Comparison of ENCODE assay signal across 8 cellular contexts in genomic region chr4:22514001-22514400, GRCh38. TPM values are rescaled to one million over a fixed set of nuclear protein-coding genes. Genes with fewer than 3 reads are reported as not detected.
DNase-seq lines count a peak whose midpoint lies in the region; ATAC-seq and TF ChIP-seq lines count a peak whose summit lies in the region.

No MANE protein-coding gene starts in this region.

- intact Hi-C loops in left cardiac atrium (cut with DNase I): no loop called here

- H3K4me1 ChIP-seq in cardiac muscle cell (ENCODE audit: low read depth): peaks cover 7% of the 10 kb centered on the region
- peaks cover 19% of the 10 kb centered on the region for H3K4me1 ChIP-seq in suprapubic skin

- H3K9me3 Mint-ChIP-seq in activated naive CD8-positive, alpha-beta T cell treated with anti-CD3 and anti-CD28 coated beads, Interleukin-2, amount 10 ng/mL, durations not matched to agents 7 days and 5 days: no peaks in the 10 kb centered on the region

- H3K36me3 ChIP-seq in cardiac muscle cell: no peaks in the 10 kb centered on the region
- H3K36me3 ChIP-seq in suprapubic skin: no peaks in the 10 kb centered on the region

- H3K27ac ChIP-seq in cardiac muscle cell: no peak overlapping the region
- no peak overlapping the region for H3K27ac ChIP-seq in suprapubic skin

- POLR2A ChIA-PET in activated naive CD8-positive, alpha-beta T cell treated with anti-CD3 and anti-CD28 coated beads, Interleukin-2, amount 10 ng/mL, durations not matched to agents 7 days and 5 days (lab: Charles Lee): no interaction called here

- H3K4me3 Mint-ChIP-seq in activated naive CD8-positive, alpha-beta T cell treated with anti-CD3 and anti-CD28 coated beads, Interleukin-2, amount 10 ng/mL, durations not matched to agents 7 days and 5 days: peak overlapping the region; percentile 94
- H3K4me3 Mint-ChIP-seq in T-helper 17 cell: no peak overlapping the region

- H3K27ac Mint-ChIP-seq in activated naive CD8-positive, alpha-beta T cell treated with anti-CD3 and anti-CD28 coated beads, Interleukin-2, amount 10 ng/mL, durations not matched to agents 7 days and 5 days: no peak overlapping the region
- H3K27ac Mint-ChIP-seq in T-helper 17 cell: no peak overlapping the region

- H3K36me3 Mint-ChIP-seq in activated naive CD8-positive, alpha-beta T cell treated with anti-CD3 and anti-CD28 coated beads, Interleukin-2, amount 10 ng/mL, durations not matched to agents 7 days and 5 days: peaks cover 2% of the 10 kb centered on the region
- peaks cover 2% of the 10 kb centered on the region for H3K36me3 Mint-ChIP-seq in T-helper 17 cell (ENCODE audit: low read depth)

- TF ChIP-seq EP300 in suprapubic skin (IDR thresholded peaks at IDR 0.05): no peak

- DNase-seq in cardiac muscle cell (ENCODE audit: low read depth in 1 of 2, low spot score in 1 of 2) (peak in 1 of 2 donors; percentile 36), left cardiac atrium (no peak), suprapubic skin (ENCODE audit: low spot score in 2 of 2) (no peak), amygdala (lab: John Stamatoyannopoulos, UW) (no peak), T-helper 17 cell (no peak)
- no peak for DNase-seq in activated naive CD8-positive, alpha-beta T cell treated with anti-CD3 and anti-CD28 coated beads, Interleukin-2, amount 10 ng/mL, durations not matched to agents 7 days and 5 days

- no peak for TF ChIP-seq POLR2A in suprapubic skin (IDR thresholded peaks at IDR 0.05)

- TF ChIP-seq CTCF in cardiac muscle cell (IDR thresholded peaks at IDR 0.05; ENCODE audit: low read depth, low read length) (no peak), suprapubic skin (IDR thresholded peaks at IDR 0.05) (no peak)

- H3K4me3 ChIP-seq in cardiac muscle cell (peak overlapping the region; percentile 61), iPS-18c (ENCODE audit: insufficient read depth, low read depth, low read length) (peak overlapping the region; percentile 72), suprapubic skin (peak overlapping the region; percentile 65)

- H3K9me3 ChIP-seq in cardiac muscle cell (ENCODE audit: low read depth): no peaks in the 10 kb centered on the region
- H3K9me3 ChIP-seq in iPS-18c (ENCODE audit: control insufficient read depth, insufficient read depth, low read length): no peaks in the 10 kb centered on the region
- no peaks in the 10 kb centered on the region for H3K9me3 ChIP-seq in suprapubic skin
- H3K9me3 ChIP-seq in T-helper 17 cell (ENCODE audit: control insufficient read depth, low read length, poor library complexity, severe bottlenecking): no peaks in the 10 kb centered on the region

- ATAC-seq in left cardiac atrium (no peak), HG03571 (IDR thresholded peaks at IDR 0.05; ENCODE audit: unreplicated experiment) (no peak), T-helper 17 cell (no peak)
- no peak for ATAC-seq in activated naive CD8-positive, alpha-beta T cell treated with anti-CD3 and anti-CD28 coated beads, Interleukin-2, amount 10 ng/mL, durations not matched to agents 7 days and 5 days (ENCODE audit: low read depth)

- 55% methylated on average over 6 of the region's 6 CpGs for WGBS in suprapubic skin

- peaks cover 14% of the 10 kb centered on the region for H3K4me1 Mint-ChIP-seq in activated naive CD8-positive, alpha-beta T cell treated with anti-CD3 and anti-CD28 coated beads, Interleukin-2, amount 10 ng/mL, durations not matched to agents 7 days and 5 days
- peaks cover 2% of the 10 kb centered on the region for H3K4me1 Mint-ChIP-seq in T-helper 17 cell

- peaks cover 19% of the 10 kb centered on the region for H3K27me3 Mint-ChIP-seq in activated naive CD8-positive, alpha-beta T cell treated with anti-CD3 and anti-CD28 coated beads, Interleukin-2, amount 10 ng/mL, durations not matched to agents 7 days and 5 days
- peaks cover 27% of the 10 kb centered on the region for H3K27me3 Mint-ChIP-seq in T-helper 17 cell

- no peaks in the 10 kb centered on the region for H3K27me3 ChIP-seq in cardiac muscle cell
- H3K27me3 ChIP-seq in suprapubic skin: no peaks in the 10 kb centered on the region

RNA-seq across cellular contexts. Expression of gene ADGRA3, which starts 1.9 kb away (rescaled TPM):
- total RNA-seq in cardiac muscle cell (32.2 and 41.1 TPM in 2 replicates), left cardiac atrium (10 to 100 TPM; 19.3 to 28.0 TPM), suprapubic skin (10 to 100 TPM; 10.4 to 32.2 (median 19.8) TPM), T-helper 17 cell (under 1 TPM; 0.16 to 0.35 TPM)
- polyA plus RNA-seq in cardiac muscle cell: 29.3 and 35.4 TPM in 2 replicates
- total RNA-seq in activated naive CD8-positive, alpha-beta T cell treated with anti-CD3 and anti-CD28 coated beads, Interleukin-2, amount 10 ng/mL, durations not matched to agents 7 days and 5 days: 1 to 10 TPM in 1 of 2 experiments, under 1 TPM in 1; 0.99 to 1.3 TPM

Comparison
In these comparisons a context has a peak if more than half of its experiments do, and no peak if none do; other contexts are left out.
1. RNA of gene ADGRA3, which starts 1.9 kb away (total RNA-seq): 32.2 to 41.1 TPM in cardiac muscle cell, 19.3 to 28.0 TPM in left cardiac atrium and 10.4 to 32.2 TPM in suprapubic skin; 0.99 to 1.3 TPM in activated naive CD8-positive, alpha-beta T cell treated with anti-CD3 and anti-CD28 coated beads, Interleukin-2, amount 10 ng/mL, durations not matched to agents 7 days and 5 days and 0.16 to 0.35 TPM in T-helper 17 cell; every median in the first group is over 4 times any median in the second.
2. Peak in every context shown above with its lines, with median percentiles within 50 percentile points of each other: H3K4me3 ChIP-seq.